In genomic region chr10:118668228-118668952, GRCh38 we compare ENCODE assay signal across 16 cellular contexts.
DNase-seq lines count a peak whose midpoint lies in the region; ATAC-seq and TF ChIP-seq lines count a peak whose summit lies in the region.
"Had no signal": no experiment of that assay in that cellular context is flagged by ENCODE, and none has a peak within 500 bp of the region (broad histone marks: within the 10 kb centered on the region; RNA-seq: fewer than 3 reads in every experiment).

No MANE protein-coding gene starts in this region.

- POLR2A ChIA-PET in activated CD8-positive, alpha-beta T cell treated with anti-CD3 and anti-CD28 coated beads, Interleukin-2, amount 10 ng/mL, durations not matched to agents 7 days and 5 days (lab: Charles Lee) = no interaction called here

- no peak overlapping the region for H3K4me2 ChIP-seq in Karpas-422 (ENCODE audit: low read depth, low read length, poor library complexity, severe bottlenecking)

- no peaks in the 10 kb centered on the region for H3K36me3 Mint-ChIP-seq in activated CD8-positive, alpha-beta T cell treated with anti-CD3 and anti-CD28 coated beads, Interleukin-2, amount 10 ng/mL, durations not matched to agents 7 days and 5 days (ENCODE audit: low read depth)

- peaks cover 2% of the 10 kb centered on the region for H3K27me3 Mint-ChIP-seq in activated CD8-positive, alpha-beta T cell treated with anti-CD3 and anti-CD28 coated beads, Interleukin-2, amount 10 ng/mL, durations not matched to agents 7 days and 5 days (ENCODE audit: low read depth)

- TF ChIP-seq CTCF in WERI-Rb-1 (IDR thresholded peaks at IDR 0.05; ENCODE audit: low read depth, low read length) = peak; percentile 41; the same call in 1 of the 2 replicates

- no peaks in the 10 kb centered on the region for H3K9me2 ChIP-seq in Karpas-422 (replicated peaks; ENCODE audit: insufficient read depth, low read length)

- DNase-seq in G401 (ENCODE audit: low spot score) = peak; percentile 17
- DNase-seq in WERI-Rb-1 = no peak
- peak; percentile 62 for DNase-seq in globus pallidus (ENCODE audit: low spot score)
- DNase-seq in pons (ENCODE audit: low spot score) = peak; percentile 47
- no peak for DNase-seq in Karpas-422
- no peak for DNase-seq in activated CD8-positive, alpha-beta T cell treated with anti-CD3 and anti-CD28 coated beads, Interleukin-2, amount 10 ng/mL, durations not matched to agents 7 days and 5 days
- no peak for DNase-seq in NK-92 treated with Interleukin-12 subunit alpha and Interleukin-12 subunit beta, amount 100 ng/mL, for 24 hours (lab: John Stamatoyannopoulos, UW)
- no peak for DNase-seq in epidermal melanocyte (ENCODE audit: insufficient read length, low spot score)
- DNase-seq: amniotic stem cell; dermis blood vessel endothelial cell; left lung; NCI-H1092 treated with DMSO at 0.1 percent for 48 hours; NCI-H2171; stimulated activated CD4-positive, alpha-beta T cell treated with anti-CD3 and anti-CD28 coated beads, Interleukin-15, amount 100 ng/mL, for 24 hours had no signal

- H3K4me1 Mint-ChIP-seq in activated CD8-positive, alpha-beta T cell treated with anti-CD3 and anti-CD28 coated beads, Interleukin-2, amount 10 ng/mL, durations not matched to agents 7 days and 5 days (ENCODE audit: low read depth) = peaks cover 14% of the 10 kb centered on the region

- peaks cover 9% of the 10 kb centered on the region for H3K4me1 ChIP-seq in Karpas-422 (ENCODE audit: low read length)

- H3K27ac Mint-ChIP-seq in activated CD8-positive, alpha-beta T cell treated with anti-CD3 and anti-CD28 coated beads, Interleukin-2, amount 10 ng/mL, durations not matched to agents 7 days and 5 days = no peak overlapping the region
- H3K27ac Mint-ChIP-seq: activated T-helper 2 cell treated with anti-CD3 and anti-CD28 coated beads, Interferon-gamma antibody, Interleukin-2, Interleukin-4, amounts not matched to agents 10 μg/mL and 5 μg/mL and 100 μg/mL, durations not matched to agents 14 hours and 24 hours and 36 hours had no signal

- H3K36me3 ChIP-seq in WERI-Rb-1 = no peaks in the 10 kb centered on the region
- no peaks in the 10 kb centered on the region; the same call in 1 of the 2 replicates for H3K36me3 ChIP-seq in Karpas-422 (ENCODE audit: insufficient read depth, low read length)

- in situ Hi-C loops in G401 (cut with HindIII; ENCODE audit: low sequenced_read_pairs) = no loop called here

- peaks cover 4% of the 10 kb centered on the region; the same call in 1 of the 2 replicates for H4K20me1 ChIP-seq in Karpas-422 (ENCODE audit: insufficient read depth, low read depth, low read length)

- ATAC-seq in activated CD8-positive, alpha-beta T cell treated with anti-CD3 and anti-CD28 coated beads, Interleukin-2, amount 10 ng/mL, durations not matched to agents 7 days and 5 days = no peak

- no peaks in the 10 kb centered on the region for H3K79me2 ChIP-seq in Karpas-422 (ENCODE audit: low read length)

- H2AFZ ChIP-seq in Karpas-422 (ENCODE audit: low read length) = no peak overlapping the region

- no peak overlapping the region for H3K9ac ChIP-seq in Karpas-422 (ENCODE audit: low read length)

- no peak overlapping the region for H3K4me3 Mint-ChIP-seq in activated CD8-positive, alpha-beta T cell treated with anti-CD3 and anti-CD28 coated beads, Interleukin-2, amount 10 ng/mL, durations not matched to agents 7 days and 5 days

- H3K27me3 ChIP-seq in WERI-Rb-1 (ENCODE audit: insufficient read depth, low read depth, severe bottlenecking) (no peaks in the 10 kb centered on the region), Karpas-422 (ENCODE audit: low read length) (no peaks in the 10 kb centered on the region)

- H3K4me3 ChIP-seq in WERI-Rb-1 (ENCODE audit: low read depth, low read length) (no peak overlapping the region), Karpas-422 (ENCODE audit: low read length) (no peak overlapping the region)
- H3K4me3 ChIP-seq: esophagus muscularis mucosa, left lung had no signal

- H3K9me3 Mint-ChIP-seq in activated CD8-positive, alpha-beta T cell treated with anti-CD3 and anti-CD28 coated beads, Interleukin-2, amount 10 ng/mL, durations not matched to agents 7 days and 5 days (ENCODE audit: insufficient read depth) = no peaks in the 10 kb centered on the region
- H3K9me3 Mint-ChIP-seq: activated T-helper 2 cell treated with anti-CD3 and anti-CD28 coated beads, Interferon-gamma antibody, Interleukin-2, Interleukin-4, amounts not matched to agents 10 μg/mL and 5 μg/mL and 100 μg/mL, durations not matched to agents 14 hours and 24 hours and 36 hours had no signal

- H3K9me3 ChIP-seq in WERI-Rb-1 (ENCODE audit: severe bottlenecking) = no peaks in the 10 kb centered on the region
- H3K9me3 ChIP-seq in Karpas-422 (ENCODE audit: low read length) = no peaks in the 10 kb centered on the region
- H3K9me3 ChIP-seq: esophagus muscularis mucosa, left lung had no signal

- CTCF ChIA-PET in activated CD8-positive, alpha-beta T cell treated with anti-CD3 and anti-CD28 coated beads, Interleukin-2, amount 10 ng/mL, durations not matched to agents 7 days and 5 days (lab: Charles Lee) = interaction anchor here (0.6 to 2.2 kb wide), 4 partner anchors 10 to 80 kb away, joined by 3 to 7 read pairs (median 3); no protein-coding TSS in a partner anchor

- H3K27ac ChIP-seq in WERI-Rb-1 (no peak overlapping the region), Karpas-422 (ENCODE audit: low read length) (no peak overlapping the region)
- H3K27ac ChIP-seq: esophagus muscularis mucosa, left lung had no signal

Comparison
In these comparisons a context has a peak if more than half of its experiments do, and no peak if none do; other contexts are left out.
1. DNase-seq: peak in G401 (single experiment), globus pallidus (single experiment) and pons (single experiment); none in WERI-Rb-1 (single experiment), Karpas-422 (single experiment), activated CD8-positive, alpha-beta T cell treated with anti-CD3 and anti-CD28 coated beads, Interleukin-2, amount 10 ng/mL, durations not matched to agents 7 days and 5 days (single experiment), NK-92 treated with Interleukin-12 subunit alpha and Interleukin-12 subunit beta, amount 100 ng/mL, for 24 hours (single experiment) and epidermal melanocyte (single experiment).